7 cellular contexts compared by ENCODE assay signal in the genomic region with DNA sequence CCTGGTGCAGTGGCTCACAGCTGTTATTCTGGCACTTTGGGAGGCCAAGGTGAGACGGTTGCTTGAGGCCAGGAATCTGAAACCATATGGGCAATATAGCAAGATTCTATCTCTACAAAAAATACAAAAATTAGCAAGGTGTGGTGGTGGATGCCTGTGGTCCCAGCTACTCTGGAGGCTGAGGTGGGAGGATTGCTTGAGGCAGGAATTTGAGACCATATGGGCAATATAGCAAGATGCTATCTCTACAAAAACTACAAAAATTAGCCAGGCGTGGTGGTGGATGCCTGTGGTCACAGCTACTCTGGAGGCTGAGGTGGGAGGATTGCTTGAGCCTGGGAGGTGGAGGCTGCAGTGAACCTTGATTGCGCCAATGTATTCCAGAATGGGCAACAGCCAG. TPM values are rescaled to one million over a fixed set of nuclear protein-coding genes. Genes with fewer than 3 reads are reported as not detected.
"Had no signal": no experiment of that assay in that cellular context is flagged by ENCODE, and none has a peak within 500 bp of the region (broad histone marks: within the 10 kb centered on the region; RNA-seq: fewer than 3 reads in every experiment).

No MANE protein-coding gene starts in this region.

- H3K4me3 ChIP-seq: K562 had no signal

- H3K4me3 Mint-ChIP-seq: IgD-negative memory B cell had no signal

- H3K36me3 Mint-ChIP-seq: IgD-negative memory B cell had no signal

- H3K4me1 Mint-ChIP-seq: IgD-negative memory B cell had no signal

- H3K27ac Mint-ChIP-seq: IgD-negative memory B cell had no signal

- DNase-seq: IMR-90, KBM-7 had no signal

- H3K27ac ChIP-seq: HL-60 had no signal

RNA-seq across cellular contexts. Expression of gene ADGRG4, which starts 2.3 kb away (rescaled TPM):
- total RNA-seq: HepG2, HT-29, IMR-90, K562 had no signal
- polyA plus RNA-seq: HepG2, IgD-negative memory B cell, K562 had no signal

RNA-seq across cellular contexts. Expression of gene MAP7D3, which starts 51.8 kb away (rescaled TPM):
- total RNA-seq: HepG2 had no signal
- polyA plus RNA-seq: HepG2 had no signal
